Comparison of ENCODE assay signal across 1 cellular context in the genomic region with DNA sequence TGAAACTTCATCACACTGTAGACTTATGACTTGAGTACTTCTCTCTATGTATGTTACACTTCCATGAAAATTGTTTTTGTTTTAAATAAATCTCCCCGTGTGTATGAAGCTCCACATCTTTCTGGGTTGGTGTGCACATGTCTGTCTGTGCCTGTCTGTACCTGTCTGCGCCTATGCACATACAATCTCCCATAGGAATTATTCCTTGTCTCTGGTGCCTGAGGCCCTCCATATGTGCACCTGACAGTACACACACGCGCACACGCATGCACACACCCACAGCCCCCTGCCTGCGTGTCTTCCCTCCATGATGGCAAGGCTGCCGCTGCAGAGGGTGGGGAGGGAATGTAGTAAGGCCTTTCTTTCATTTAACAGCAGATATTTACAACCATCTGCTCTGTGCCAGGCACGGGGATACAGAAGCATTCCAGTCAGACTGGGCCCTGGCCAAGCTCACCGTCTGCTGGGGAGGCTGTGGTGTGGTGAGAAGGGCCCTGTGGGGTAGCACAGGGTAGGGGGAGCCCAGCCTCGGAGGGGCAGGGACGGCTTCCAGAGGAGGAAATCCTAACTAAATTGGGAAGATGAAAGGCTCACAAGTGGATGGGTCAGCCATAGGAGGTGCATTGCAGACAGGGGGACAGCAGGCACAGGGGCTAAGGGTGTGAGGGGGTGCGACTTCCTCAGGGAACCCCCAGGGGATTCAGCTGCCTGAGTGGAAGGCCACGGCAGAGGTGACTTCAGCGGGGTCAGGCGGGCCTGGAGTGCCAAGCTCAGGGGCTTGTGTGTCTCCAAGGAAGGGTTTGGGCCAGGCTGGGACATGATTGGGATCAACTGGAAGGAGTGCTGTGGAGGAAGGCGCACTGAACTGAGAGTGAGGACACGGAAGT.
TF ChIP-seq lines count a peak whose summit lies in the region.

No MANE protein-coding gene starts in this region.

TF ChIP-seq in H1, 55 proteins besides CTCF, POLR2A, EP300 and RAD21:
- TF ChIP-seq RBBP5 (IDR thresholded peaks at IDR 0.05; ENCODE audit: borderline replicate concordance, low read depth, low read length) (0 out of 2 replicates have a peak, but pooled peaks have one; percentile 13), RFX5 (IDR thresholded peaks at IDR 0.05; ENCODE audit: borderline replicate concordance, low read depth, low read length) (no peak), HDAC6 (IDR thresholded peaks at IDR 0.05; ENCODE audit: low read depth, low read length) (no peak), ASH2L (IDR thresholded peaks at IDR 0.05; ENCODE audit: low read length) (no peak), CHD2 (IDR thresholded peaks at IDR 0.05; ENCODE audit: low read length) (no peak), CBX8 (IDR thresholded peaks at IDR 0.05; ENCODE audit: borderline replicate concordance, low read depth, low read length) (no peak), CTBP2 (IDR thresholded peaks at IDR 0.05; ENCODE audit: borderline replicate concordance, insufficient read depth, insufficient read length, low read length) (no peak)
- TF ChIP-seq, protein P1, sequence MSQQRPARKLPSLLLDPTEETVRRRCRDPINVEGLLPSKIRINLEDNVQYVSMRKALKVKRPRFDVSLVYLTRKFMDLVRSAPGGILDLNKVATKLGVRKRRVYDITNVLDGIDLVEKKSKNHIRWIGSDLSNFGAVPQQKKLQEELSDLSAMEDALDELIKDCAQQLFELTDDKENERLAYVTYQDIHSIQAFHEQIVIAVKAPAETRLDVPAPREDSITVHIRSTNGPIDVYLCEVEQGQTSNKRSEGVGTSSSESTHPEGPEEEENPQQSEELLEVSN (IDR thresholded peaks at IDR 0.05) = no peak
